In the genomic region with DNA sequence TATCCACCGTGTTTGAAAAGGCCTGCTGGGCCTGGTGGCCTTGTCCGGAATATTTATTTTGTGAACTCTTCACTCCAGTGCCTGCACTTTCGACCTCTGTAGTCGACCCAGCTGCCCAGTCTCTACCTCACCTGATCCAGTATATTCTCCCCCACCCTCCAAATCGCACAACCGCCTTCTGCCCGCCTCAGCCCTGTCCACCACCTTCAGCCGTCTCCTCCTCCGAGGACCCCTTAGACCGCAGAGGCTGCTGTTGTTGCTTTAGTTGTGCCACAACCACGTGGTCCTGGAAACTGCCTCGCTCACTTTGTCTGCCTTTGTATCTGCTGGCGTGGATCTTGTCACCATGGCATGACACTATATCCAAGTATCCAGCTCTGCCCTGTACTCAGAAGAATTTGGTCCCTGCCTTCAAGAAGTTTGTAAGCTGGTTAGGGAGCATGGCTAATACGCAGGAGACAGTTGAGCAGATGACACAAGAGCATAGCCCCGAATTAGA, we compare ENCODE assay signal across 9 cellular contexts. TPM values are rescaled to one million over a fixed set of nuclear protein-coding genes. Genes with fewer than 3 reads are reported as not detected.
A peak's percentile ranks its signal among the peaks of the same experiment; 100 is the strongest.
DNase-seq lines count a peak whose midpoint lies in the region; ATAC-seq, FAIRE-seq and TF ChIP-seq lines count a peak whose summit lies in the region.
"Had no signal": no experiment of that assay in that cellular context is flagged by ENCODE, and none has a peak within 500 bp of the region (broad histone marks: within the 10 kb centered on the region; RNA-seq: fewer than 3 reads in every experiment).

No MANE protein-coding gene starts in this region.

- no peak for ATAC-seq in GM21737 (IDR thresholded peaks at IDR 0.05; ENCODE audit: unreplicated experiment)

- peak; percentile 39 for DNase-seq in Daoy (ENCODE audit: low read depth)
- DNase-seq in NCI-H1092 treated with DMSO at 0.1 percent for 48 hours (lab: John Stamatoyannopoulos, UW), result peak; percentile 62
- DNase-seq in bronchial epithelial cell (ENCODE audit: low read depth), result no peak
- DNase-seq in medulla oblongata (ENCODE audit: extremely low spot score), result peak; percentile 80
- peak in 1 of 2 donors; percentile 25 for DNase-seq in vagina (ENCODE audit: extremely low spot score in 2 of 2)
- no peak for DNase-seq in NCI-H187 treated with DMSO at 0.1 percent for 48 hours (lab: John Stamatoyannopoulos, UW)
- DNase-seq in NCI-H2196 treated with DMSO at 0.1 percent for 48 hours (lab: John Stamatoyannopoulos, UW; ENCODE audit: unreplicated experiment), result no peak

- no peaks in the 10 kb centered on the region for H3K9me3 ChIP-seq in vagina

- no peak for TF ChIP-seq POLR2A in vagina (IDR thresholded peaks at IDR 0.05)

- H3K4me1 ChIP-seq in vagina, result peaks cover 39% of the 10 kb centered on the region

- intact Hi-C loops in vagina (cut with DNase I), result loop anchor here (2.0 kb wide), 1 partner anchor 66 kb away; no protein-coding TSS in a partner anchor

- no peak for FAIRE-seq in bronchial epithelial cell (lab: Jason Lieb, UNC)

- peak overlapping the region; percentile 95 for H3K4me3 ChIP-seq in bronchial epithelial cell (ENCODE audit: low read depth, low read length)
- H3K4me3 ChIP-seq in vagina, result peak overlapping the region; percentile 54 to 56

- H3K27ac ChIP-seq in vagina, result peak overlapping the region; percentile 79

- H3K36me3 ChIP-seq in bronchial epithelial cell (ENCODE audit: control insufficient read depth, insufficient read depth, low read length) (peaks cover 4% of the 10 kb centered on the region), vagina (no peaks in the 10 kb centered on the region)

- TF ChIP-seq CTCF in bronchial epithelial cell (IDR thresholded peaks at IDR 0.05; ENCODE audit: insufficient read depth, low read length, severe bottlenecking) (no peak), vagina (IDR thresholded peaks at IDR 0.05) (no peak)

- H3K27me3 ChIP-seq in bronchial epithelial cell (ENCODE audit: control insufficient read depth, insufficient read depth, low read length), result no peaks in the 10 kb centered on the region
- H3K27me3 ChIP-seq in vagina, result no peaks in the 10 kb centered on the region

RNA-seq across cellular contexts. Expression of a gene that starts 1.4 kb away (rescaled TPM):
- total RNA-seq in Daoy (2014; rRNA removed; shearing (Covaris generic)), result 140 and 166 TPM in 2 replicates
- total RNA-seq in bronchial epithelial cell (168 and 207 TPM in 2 replicates), vagina (92.6 TPM)

RNA-seq across cellular contexts. Expression of a gene that starts 55.6 kb away (rescaled TPM):
- total RNA-seq in Daoy (2014; rRNA removed; shearing (Covaris generic)), result not detected in 2 replicates
- total RNA-seq in bronchial epithelial cell, result 0.26 and 0.38 TPM in 2 replicates
- total RNA-seq in vagina, result 22.8 TPM
- total RNA-seq: T-helper 1 cell treated with Interleukin-12 subunit alpha and Interleukin-12 subunit beta and Interleukin-4 antibody, amounts not matched to agents 30 ng/mL and 1 ng/mL, for 36 hours had no signal

Comparison
In these comparisons a context has a peak if more than half of its experiments do, and no peak if none do; other contexts are left out.
1. DNase-seq: peak in Daoy (single experiment), NCI-H1092 treated with DMSO at 0.1 percent for 48 hours (single experiment) and medulla oblongata (single experiment); none in bronchial epithelial cell (single experiment), NCI-H187 treated with DMSO at 0.1 percent for 48 hours (single experiment) and NCI-H2196 treated with DMSO at 0.1 percent for 48 hours (single experiment).
2. RNA of a gene that starts 55.6 kb away (total RNA-seq): 22.8 TPM in vagina (single experiment); 0.26 to 0.38 TPM in bronchial epithelial cell and not detected in Daoy; every median in the first group is over 10 times any median in the second.